9 cellular contexts compared by ENCODE assay signal in genomic region chr22:38973289-38974169, GRCh38. TPM values are rescaled to one million over a fixed set of nuclear protein-coding genes. Genes with fewer than 3 reads are reported as not detected.
DNase-seq lines count a peak whose midpoint lies in the region; ATAC-seq and TF ChIP-seq lines count a peak whose summit lies in the region.
"Had no signal": no experiment of that assay in that cellular context is flagged by ENCODE, and none has a peak within 500 bp of the region (broad histone marks: within the 10 kb centered on the region; RNA-seq: fewer than 3 reads in every experiment).

No MANE protein-coding gene starts in this region.

- DNase-seq in 8988T (peak; percentile 51), RWPE2 (ENCODE audit: low spot score) (no peak), kidney tubule cell (ENCODE audit: low spot score) (peak; percentile 34), MV-4-11 (lab: John Stamatoyannopoulos, UW) (no peak)
- DNase-seq in activated naive CD4-positive, alpha-beta T cell treated with anti-CD3 and anti-CD28 coated beads, Interleukin-2, amount 50 U/mL, for 72 hours (ENCODE audit: low spot score in 2 of 2) = peak in 1 of 2 donors; percentile 63
- peak; percentile 30 for DNase-seq in stimulated activated CD8-positive, alpha-beta memory T cell treated with anti-CD3 and anti-CD28 coated beads, Interleukin-7, amount 100 ng/mL, for 24 hours (ENCODE audit: low read depth)

- no peaks in the 10 kb centered on the region for H3K4me1 ChIP-seq in RWPE2 (ENCODE audit: insufficient read depth, poor library complexity, severe bottlenecking)

- H3K27me3 ChIP-seq in RWPE2 (ENCODE audit: insufficient read depth, poor library complexity, severe bottlenecking) = no peaks in the 10 kb centered on the region

- H3K9me3 Mint-ChIP-seq in activated naive CD4-positive, alpha-beta T cell treated with anti-CD3 and anti-CD28 coated beads, Interleukin-2, amount 50 U/mL, for 72 hours = peaks cover 0 to 5% of the 10 kb centered on the region in 2 donors

- no peak overlapping the region for H3K27ac ChIP-seq in RWPE2 (ENCODE audit: poor library complexity, severe bottlenecking)

- H3K27ac Mint-ChIP-seq in activated naive CD4-positive, alpha-beta T cell treated with anti-CD3 and anti-CD28 coated beads, Interleukin-2, amount 50 U/mL, for 72 hours = no peak overlapping the region

- no peaks in the 10 kb centered on the region for H3K9me3 ChIP-seq in RWPE2 (ENCODE audit: severe bottlenecking)

- peaks cover 0 to 6% of the 10 kb centered on the region in 2 donors for H3K36me3 Mint-ChIP-seq in activated naive CD4-positive, alpha-beta T cell treated with anti-CD3 and anti-CD28 coated beads, Interleukin-2, amount 50 U/mL, for 72 hours

- no peak for ATAC-seq in RWPE2 (ENCODE audit: low read depth)
- peak; percentile 78 to 85 for ATAC-seq in activated naive CD4-positive, alpha-beta T cell treated with anti-CD3 and anti-CD28 coated beads, Interleukin-2, amount 50 U/mL, for 72 hours
- ATAC-seq in GM21619 (IDR thresholded peaks at IDR 0.05; ENCODE audit: unreplicated experiment) = no peak

- no peak overlapping the region for H3K4me3 ChIP-seq in RWPE2 (ENCODE audit: severe bottlenecking)

- TF ChIP-seq CTCF in GM12872 (IDR thresholded peaks at IDR 0.05; ENCODE audit: insufficient read depth, low read depth, low read length) (peak; percentile 97), RWPE2 (IDR thresholded peaks at IDR 0.05; ENCODE audit: poor library complexity, severe bottlenecking) (peak; percentile 83)

- no peaks in the 10 kb centered on the region for H3K36me3 ChIP-seq in RWPE2 (ENCODE audit: low read depth)

RNA-seq across cellular contexts. Expression of gene APOBEC3B, which starts 8.6 kb away (rescaled TPM):
- 1 to 10 TPM; 6.4 to 9.6 TPM for total RNA-seq in activated naive CD4-positive, alpha-beta T cell treated with anti-CD3 and anti-CD28 coated beads, Interleukin-2, amount 50 U/mL, for 72 hours

RNA-seq across cellular contexts. Expression of gene APOBEC3A, which starts 16.1 kb away (rescaled TPM):
- total RNA-seq in activated naive CD4-positive, alpha-beta T cell treated with anti-CD3 and anti-CD28 coated beads, Interleukin-2, amount 50 U/mL, for 72 hours = not detected
- total RNA-seq: glomerular endothelial cell had no signal

RNA-seq across cellular contexts. Expression of gene APOBEC3C, which starts 40.5 kb away (rescaled TPM):
- total RNA-seq in activated naive CD4-positive, alpha-beta T cell treated with anti-CD3 and anti-CD28 coated beads, Interleukin-2, amount 50 U/mL, for 72 hours = 100 to 1,000 TPM in 1 of 2 donors, 10 to 100 TPM in 1; 71.0 to 114 TPM

RNA-seq across cellular contexts. Expression of gene APOBEC3D, which starts 47.4 kb away (rescaled TPM):
- total RNA-seq in activated naive CD4-positive, alpha-beta T cell treated with anti-CD3 and anti-CD28 coated beads, Interleukin-2, amount 50 U/mL, for 72 hours = 10 to 100 TPM; 16.0 to 27.2 TPM

Comparison
In these comparisons a context has a peak if more than half of its experiments do, and no peak if none do; other contexts are left out.
1. DNase-seq: peak in 8988T (single experiment), kidney tubule cell (single experiment) and stimulated activated CD8-positive, alpha-beta memory T cell treated with anti-CD3 and anti-CD28 coated beads, Interleukin-7, amount 100 ng/mL, for 24 hours (single experiment); none in RWPE2 (single experiment) and MV-4-11 (single experiment).
2. ATAC-seq: peak in activated naive CD4-positive, alpha-beta T cell treated with anti-CD3 and anti-CD28 coated beads, Interleukin-2, amount 50 U/mL, for 72 hours (2 of 2); none in RWPE2 (single experiment) and GM21619 (single experiment).